ENCODE assay signal across 14 cellular contexts in the genomic region with DNA sequence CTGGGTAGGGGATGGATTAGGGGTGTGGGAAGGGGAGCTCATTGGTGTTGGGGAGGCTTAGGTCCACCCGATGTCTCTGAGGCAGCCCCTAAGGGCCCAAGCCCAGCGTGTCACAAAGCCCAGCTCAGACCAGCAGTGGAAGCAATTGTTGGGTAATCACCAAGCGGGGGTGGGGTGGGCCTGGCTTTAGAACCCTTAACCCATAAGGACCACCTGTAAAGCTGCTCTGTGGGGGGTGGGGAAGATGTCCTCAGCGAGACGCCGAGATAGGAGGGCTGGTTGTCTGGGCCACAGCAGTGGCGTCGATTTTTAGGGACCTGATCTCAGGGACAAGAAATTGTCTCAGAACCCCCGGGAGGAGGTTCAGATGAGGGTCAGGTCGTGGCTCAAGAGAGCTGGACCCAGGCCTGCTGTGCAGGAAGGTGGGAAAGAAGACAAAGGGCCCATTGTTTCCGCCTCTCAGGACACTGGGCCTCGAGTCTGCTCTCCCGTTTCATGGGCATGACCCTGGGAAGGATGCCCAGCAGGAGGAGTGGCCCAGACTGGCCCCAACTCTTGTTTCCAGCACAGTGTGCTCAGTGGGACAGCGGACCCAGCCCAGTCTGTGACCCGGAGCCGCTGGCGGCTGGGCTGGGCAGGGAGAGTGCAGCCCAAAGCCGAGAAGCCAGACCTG. TPM values are rescaled to one million over a fixed set of nuclear protein-coding genes. Genes with fewer than 3 reads are reported as not detected.
A peak's percentile ranks its signal among the peaks of the same experiment; 100 is the strongest.
DNase-seq lines count a peak whose midpoint lies in the region; ATAC-seq and TF ChIP-seq lines count a peak whose summit lies in the region.
"Had no signal": no experiment of that assay in that cellular context is flagged by ENCODE, and none has a peak within 500 bp of the region (broad histone marks: within the 10 kb centered on the region; RNA-seq: fewer than 3 reads in every experiment).

No MANE protein-coding gene starts in this region.

- H3K79me1 ChIP-seq in mesenchymal stem cell (replicated peaks; ENCODE audit: low read length, poor library complexity, severe bottlenecking), result peaks cover 5% of the 10 kb centered on the region

- H3K4me3 ChIP-seq in psoas muscle (no peak overlapping the region), mesenchymal stem cell (ENCODE audit: insufficient read depth in 1 of 2, low read depth in 1 of 2, low read length in 2 of 2) (no peak overlapping the region)
- H3K4me3 ChIP-seq: BLaER1 had no signal

- no peak overlapping the region for H2BK15ac ChIP-seq in mesenchymal stem cell (ENCODE audit: low read depth, poor library complexity, severe bottlenecking)

- no peak overlapping the region for H2AK5ac ChIP-seq in mesenchymal stem cell (ENCODE audit: low read length, severe bottlenecking)

- no peak overlapping the region for H4K8ac ChIP-seq in mesenchymal stem cell (ENCODE audit: low read length)

- H3K14ac ChIP-seq in mesenchymal stem cell (ENCODE audit: low read length in 2 of 2), result no peak overlapping the region

- ATAC-seq in T-helper 17 cell (no peak), psoas muscle (peak; percentile 64 to 87 (median 79)), GM21717 (IDR thresholded peaks at IDR 0.05; ENCODE audit: unreplicated experiment) (no peak), HG03439 (IDR thresholded peaks at IDR 0.05; ENCODE audit: unreplicated experiment) (no peak)

- intact Hi-C loops in psoas muscle (cut with DNase I), result no loop called here

- no peak overlapping the region for H2BK5ac ChIP-seq in mesenchymal stem cell (ENCODE audit: low read depth, low read length, poor library complexity, severe bottlenecking)

- H3K4me2 ChIP-seq in mesenchymal stem cell (ENCODE audit: low read length, poor library complexity, severe bottlenecking), result no peak overlapping the region
- H3K4me2 ChIP-seq: BLaER1 had no signal

- peak; percentile 5 for DNase-seq in GM10266 (ENCODE audit: extremely low spot score)
- DNase-seq in T-helper 17 cell, result no peak
- DNase-seq in iPS-NIHi11 (ENCODE audit: low spot score), result peak; percentile 68
- DNase-seq in psoas muscle, result peak; percentile 60 to 83
- DNase-seq in mesenchymal stem cell, result no peak
- DNase-seq in NCI-H2107 (lab: John Stamatoyannopoulos, UW), result no peak
- DNase-seq: activated T-cell treated with anti-CD3 and anti-CD28 coated beads, Interleukin-2, amount 50 U/mL, for 1 hour; NCI-H524 treated with DMSO at 0.1 percent for 48 hours; SHP77 had no signal

- peaks cover 5% of the 10 kb centered on the region for H3K36me3 Mint-ChIP-seq in T-helper 17 cell (ENCODE audit: low read depth)

- peaks cover 28% of the 10 kb centered on the region for H3K4me1 Mint-ChIP-seq in T-helper 17 cell

- H2BK120ac ChIP-seq in mesenchymal stem cell (ENCODE audit: low read depth, low read length), result no peak overlapping the region

- H3K27ac ChIP-seq in psoas muscle, result peak overlapping the region; percentile 53
- no peak overlapping the region for H3K27ac ChIP-seq in mesenchymal stem cell (ENCODE audit: low read length, poor library complexity, severe bottlenecking)
- H3K27ac ChIP-seq: BLaER1 had no signal

- H3K4me3 Mint-ChIP-seq in T-helper 17 cell, result no peak overlapping the region
- H3K4me3 Mint-ChIP-seq: nephron; stimulated activated effector memory CD8-positive, alpha-beta T cell treated with anti-CD3 and anti-CD28 coated beads, Interleukin-12 subunit alpha, Interleukin-12 subunit beta, amount 100 ng/mL, for 72 hours had no signal

- no peak overlapping the region for H2BK12ac ChIP-seq in mesenchymal stem cell (ENCODE audit: low read length in 2 of 2)

- TF ChIP-seq CTCF in GM10266 (IDR thresholded peaks at IDR 0.05; ENCODE audit: control insufficient read depth, insufficient read depth, low read depth, missing control alignments) (no peak), psoas muscle (IDR thresholded peaks at IDR 0.05) (no peak)

- H2AFZ ChIP-seq in mesenchymal stem cell (ENCODE audit: low read depth, low read length), result no peak overlapping the region

- no peak overlapping the region for H3K23ac ChIP-seq in mesenchymal stem cell (ENCODE audit: low read length in 2 of 2)

- H3K18ac ChIP-seq in mesenchymal stem cell (ENCODE audit: low read depth in 1 of 2, low read length in 2 of 2), result no peak overlapping the region

- H3K9ac ChIP-seq in mesenchymal stem cell (ENCODE audit: low read length), result no peak overlapping the region
- H3K9ac ChIP-seq: BLaER1 had no signal

- H3K27me3 ChIP-seq in psoas muscle (ENCODE audit: insufficient read depth in 3 of 3, low read length in 2 of 3) (no peaks in the 10 kb centered on the region), mesenchymal stem cell (ENCODE audit: control insufficient read depth in 1 of 2, insufficient read depth in 1 of 2, low read length in 2 of 2) (no peaks in the 10 kb centered on the region)

- H3K36me3 ChIP-seq in psoas muscle (ENCODE audit: insufficient read depth in 1 of 2, low read depth in 1 of 2) (peaks cover 0 to 21% of the 10 kb centered on the region in 2 donors), mesenchymal stem cell (ENCODE audit: control insufficient read depth in 1 of 2, insufficient read depth in 2 of 2, low read depth in 1 of 2, low read length in 2 of 2) (peaks cover 20 to 27% of the 10 kb centered on the region in 2 experiments)

- H3K27ac Mint-ChIP-seq in T-helper 17 cell, result peak overlapping the region; percentile 8
- H3K27ac Mint-ChIP-seq: nephron; stimulated activated effector memory CD8-positive, alpha-beta T cell treated with anti-CD3 and anti-CD28 coated beads, Interleukin-12 subunit alpha, Interleukin-12 subunit beta, amount 100 ng/mL, for 72 hours had no signal

- H3K4ac ChIP-seq in mesenchymal stem cell (ENCODE audit: low read depth in 1 of 2, low read length in 2 of 2), result no peak overlapping the region

- 35 to 36% (median 36%) methylated on average over 18 of the region's 18 CpGs for WGBS in psoas muscle, 3 donors
- WGBS in mesenchymal stem cell, result 84% methylated on average over 17 of the region's 18 CpGs

- H3K9me3 ChIP-seq in T-helper 17 cell (ENCODE audit: control insufficient read depth, low read length, poor library complexity, severe bottlenecking), result no peaks in the 10 kb centered on the region
- H3K9me3 ChIP-seq in psoas muscle, result no peaks in the 10 kb centered on the region
- no peaks in the 10 kb centered on the region for H3K9me3 ChIP-seq in mesenchymal stem cell (ENCODE audit: control insufficient read depth, low read length)

- no peak overlapping the region for H4K91ac ChIP-seq in mesenchymal stem cell (ENCODE audit: low read length)

- H3K4me1 ChIP-seq in psoas muscle (peaks cover 29% of the 10 kb centered on the region), mesenchymal stem cell (ENCODE audit: control insufficient read depth, insufficient read depth, low read depth, low read length) (peaks cover 8% of the 10 kb centered on the region)

- no peaks in the 10 kb centered on the region for H3K27me3 Mint-ChIP-seq in T-helper 17 cell

RNA-seq across cellular contexts. Expression of gene ST6GALNAC2, which starts 15.9 kb away (rescaled TPM):
- total RNA-seq in T-helper 17 cell (1 to 10 TPM in 1 of 2 donors, under 1 TPM in 1; 0.68 to 2.2 TPM), psoas muscle (10 to 100 TPM in 3 of 4 donors, 1 to 10 TPM in 1; 8.1 to 17.8 (median 13.0) TPM)
- polyA plus RNA-seq in psoas muscle, result 1 to 10 TPM; 1.2 to 8.7 (median 7.6) TPM
- polyA plus RNA-seq in mesenchymal stem cell (2013, experiment 1 of 2), result 0.72 TPM
- 0.78 TPM for polyA plus RNA-seq in mesenchymal stem cell (2013, experiment 2 of 2)

RNA-seq across cellular contexts. Expression of gene PRCD, which starts 29.9 kb away (rescaled TPM):
- total RNA-seq in T-helper 17 cell (1 to 10 TPM in 1 of 2 donors, not detected in 1; 1.1 TPM), psoas muscle (1 to 10 TPM in 2 of 4 donors, under 1 TPM in 2; 0.18 to 1.7 (median 1.0) TPM)
- polyA plus RNA-seq in psoas muscle, result 1 to 10 TPM; 1.2 to 1.6 (median 1.3) TPM
- polyA plus RNA-seq in mesenchymal stem cell (2013, experiment 1 of 2), result 13.5 TPM
- 14.0 TPM for polyA plus RNA-seq in mesenchymal stem cell (2013, experiment 2 of 2)

RNA-seq across cellular contexts. Expression of gene CYGB, which starts 32.2 kb away (rescaled TPM):
- total RNA-seq in T-helper 17 cell (not detected), psoas muscle (10 to 100 TPM in 3 of 4 donors, 1 to 10 TPM in 1; 9.5 to 14.6 (median 11.9) TPM)
- polyA plus RNA-seq in psoas muscle, result 10 to 100 TPM in 1 of 3 donors, 1 to 10 TPM in 2; 6.4 to 12.6 (median 8.1) TPM
- 313 TPM for polyA plus RNA-seq in mesenchymal stem cell (2013, experiment 1 of 2)
- polyA plus RNA-seq in mesenchymal stem cell (2013, experiment 2 of 2), result 315 TPM

Comparison
In these comparisons a context has a peak if more than half of its experiments do, and no peak if none do; other contexts are left out.
1. DNase-seq: peak in GM10266 (single experiment), iPS-NIHi11 (single experiment) and psoas muscle (2 of 2); none in T-helper 17 cell (0 of 3), mesenchymal stem cell (single experiment) and NCI-H2107 (single experiment).
2. ATAC-seq: peak in psoas muscle (4 of 4); none in T-helper 17 cell (single experiment), GM21717 (single experiment) and HG03439 (single experiment).
3. RNA of gene CYGB, which starts 32.2 kb away (total RNA-seq): 9.5 to 14.6 TPM in psoas muscle; not detected in T-helper 17 cell; every median in the first group is over 4 times any median in the second.